In genomic region chr5:150502106-150502505, GRCh38 we compare ENCODE assay signal across 16 cellular contexts. TPM values are rescaled to one million over a fixed set of nuclear protein-coding genes. Genes with fewer than 3 reads are reported as not detected.
A peak's percentile ranks its signal among the peaks of the same experiment; 100 is the strongest.
DNase-seq lines count a peak whose midpoint lies in the region; ATAC-seq, FAIRE-seq and TF ChIP-seq lines count a peak whose summit lies in the region.
"Had no signal": no experiment of that assay in that cellular context is flagged by ENCODE, and none has a peak within 500 bp of the region (broad histone marks: within the 10 kb centered on the region; RNA-seq: fewer than 3 reads in every experiment).

No MANE protein-coding gene starts in this region.

- no peak for TF ChIP-seq RAD21 in A549 (conservative IDR thresholded peaks at IDR 0.05 in 1 of 2, IDR thresholded peaks at IDR 0.05 in 1 of 2)

- H3K4me3 ChIP-seq in A549 (no peak overlapping the region), Panc1 (ENCODE audit: low read depth in 2 of 2, low read length in 2 of 2) (no peak overlapping the region), neutrophil (ENCODE audit: low read depth in 1 of 2, low read length in 1 of 2) (no peak overlapping the region), uterus (no peak overlapping the region)
- H3K4me3 ChIP-seq in CD4-positive, alpha-beta memory T cell (ENCODE audit: low read length in 2 of 2): no peak overlapping the region
- H3K4me3 ChIP-seq: GM12878 had no signal

- peaks cover 82% of the 10 kb centered on the region for H3K4me1 ChIP-seq in A549
- peaks cover 88% of the 10 kb centered on the region for H3K4me1 ChIP-seq in Panc1 (ENCODE audit: control insufficient read depth, insufficient read depth, low read length)
- H3K4me1 ChIP-seq in neutrophil (ENCODE audit: control insufficient read depth in 1 of 2, insufficient read depth in 1 of 2, low read depth in 1 of 2, low read length in 1 of 2): peaks cover 38 to 47% of the 10 kb centered on the region in 2 experiments
- peaks cover 0 to 34% of the 10 kb centered on the region in 2 donors for H3K4me1 ChIP-seq in uterus
- H3K4me1 ChIP-seq in CD4-positive, alpha-beta memory T cell (ENCODE audit: insufficient read depth, low read length): no peaks in the 10 kb centered on the region

- no peaks in the 10 kb centered on the region for H3K27me3 Mint-ChIP-seq in CD4-positive, alpha-beta memory T cell
- H3K27me3 Mint-ChIP-seq: stimulated activated naive CD8-positive, alpha-beta T cell treated with anti-CD3 and anti-CD28 coated beads, Interleukin-15, amount 100 ng/mL, for 72 hours had no signal

- H3K27me3 ChIP-seq in Panc1 (ENCODE audit: control insufficient read depth, insufficient read depth, low read length) (no peaks in the 10 kb centered on the region), neutrophil (no peaks in the 10 kb centered on the region), uterus (no peaks in the 10 kb centered on the region)
- H3K27me3 ChIP-seq in CD4-positive, alpha-beta memory T cell (ENCODE audit: insufficient read depth, low read length): no peaks in the 10 kb centered on the region

- no peaks in the 10 kb centered on the region for H3K9me3 Mint-ChIP-seq in CD4-positive, alpha-beta memory T cell
- H3K9me3 Mint-ChIP-seq: stimulated activated naive CD8-positive, alpha-beta T cell treated with anti-CD3 and anti-CD28 coated beads, Interleukin-15, amount 100 ng/mL, for 72 hours had no signal

- no peak overlapping the region for H3K27ac Mint-ChIP-seq in CD4-positive, alpha-beta memory T cell
- H3K27ac Mint-ChIP-seq: stimulated activated naive CD8-positive, alpha-beta T cell treated with anti-CD3 and anti-CD28 coated beads, Interleukin-15, amount 100 ng/mL, for 72 hours had no signal

- FAIRE-seq in A549 (lab: Jason Lieb, UNC): no peak
- FAIRE-seq: GM12878, islet of Langerhans had no signal

- H3K36me3 Mint-ChIP-seq in CD4-positive, alpha-beta memory T cell: no peaks in the 10 kb centered on the region

- TF ChIP-seq EP300 in A549 (IDR thresholded peaks at IDR 0.05): no peak

- TF ChIP-seq POLR2A in A549 (IDR thresholded peaks at IDR 0.05; ENCODE audit: low read length) (no peak), uterus (IDR thresholded peaks at IDR 0.05) (no peak)

- ATAC-seq in A549: no peak
- ATAC-seq in Panc1: no peak
- ATAC-seq: GM12878; stimulated activated naive CD8-positive, alpha-beta T cell treated with anti-CD3 and anti-CD28 coated beads, Interleukin-15, amount 100 ng/mL, for 72 hours had no signal

- POLR2A ChIA-PET in A549 (lab: Yijun Ruan, JAX) (no interaction called here), Panc1 (lab: Charles Lee) (interaction anchor here (0.6 kb wide), 1 partner anchor 9 kb away, joined by 10 read pairs; no protein-coding TSS in a partner anchor)
- POLR2A ChIA-PET in CD4-positive, alpha-beta memory T cell (lab: Charles Lee; ENCODE audit: partially characterized antibody): no interaction called here

- H3K9me3 ChIP-seq in A549: no peaks in the 10 kb centered on the region
- no peaks in the 10 kb centered on the region for H3K9me3 ChIP-seq in Panc1 (ENCODE audit: control insufficient read depth, insufficient read depth, low read depth, low read length)
- H3K9me3 ChIP-seq in neutrophil: no peaks in the 10 kb centered on the region
- no peaks in the 10 kb centered on the region for H3K9me3 ChIP-seq in uterus
- no peaks in the 10 kb centered on the region for H3K9me3 ChIP-seq in CD4-positive, alpha-beta memory T cell (ENCODE audit: control insufficient read depth in 1 of 2, low read length in 2 of 2)

- peak overlapping the region; percentile 31 to 74; a peak in 4 of 6 replicates for H3K27ac ChIP-seq in A549
- H3K27ac ChIP-seq in Panc1 (ENCODE audit: low read length): peak overlapping the region; percentile 93
- peak overlapping the region; percentile 65 for H3K27ac ChIP-seq in epithelial cell of prostate
- H3K27ac ChIP-seq in neutrophil: peak overlapping the region; percentile 41
- H3K27ac ChIP-seq in uterus: no peak overlapping the region
- H3K27ac ChIP-seq in CD4-positive, alpha-beta memory T cell (ENCODE audit: low read depth, low read length): no peak overlapping the region

- H3K4me1 Mint-ChIP-seq in CD4-positive, alpha-beta memory T cell: no peaks in the 10 kb centered on the region
- H3K4me1 Mint-ChIP-seq: stimulated activated naive CD8-positive, alpha-beta T cell treated with anti-CD3 and anti-CD28 coated beads, Interleukin-15, amount 100 ng/mL, for 72 hours had no signal

- CTCF ChIA-PET in A549 (lab: Yijun Ruan, JAX): interaction anchor here (0.8 to 33.5 kb wide), 6 partner anchors 9 to 53 kb away, joined by 3 to 439 read pairs (median 4); partner anchors contain the start of gene NDST1
- CTCF ChIA-PET in Panc1 (lab: Charles Lee): no interaction called here
- CTCF ChIA-PET in CD4-positive, alpha-beta memory T cell (lab: Charles Lee; ENCODE audit: partially characterized antibody): interaction anchor here (0.6 kb wide), 1 partner anchor 417 kb away, joined by 3 read pairs; no protein-coding TSS in a partner anchor

- H3K36me3 ChIP-seq in Panc1 (ENCODE audit: control insufficient read depth, insufficient read depth, low read length): no peaks in the 10 kb centered on the region
- peaks cover 74% of the 10 kb centered on the region for H3K36me3 ChIP-seq in neutrophil
- no peaks in the 10 kb centered on the region for H3K36me3 ChIP-seq in uterus
- H3K36me3 ChIP-seq in CD4-positive, alpha-beta memory T cell (ENCODE audit: insufficient read depth, low read length): no peaks in the 10 kb centered on the region

- BruUV-seq in Panc1 (replicated peaks; lab: Mats Ljungman, UMichigan): no TSS peak

- TF ChIP-seq CTCF in A549 (IDR thresholded peaks at IDR 0.05) (no peak), Panc1 (IDR thresholded peaks at IDR 0.05) (no peak), neutrophil (IDR thresholded peaks at IDR 0.05) (no peak), uterus (IDR thresholded peaks at IDR 0.05) (no peak)

- in situ Hi-C loops in Panc1 (cut with HindIII; ENCODE audit: low pct_unique_long_range_greater_than_20kb, low sequenced_read_pairs): no loop called here

- H3K4me2 ChIP-seq in A549: peak overlapping the region; percentile 29

- DNase-seq in A549 (ENCODE audit: low read depth in 1 of 2, low spot score in 1 of 2) (no peak), Panc1 (ENCODE audit: low read depth, low spot score) (no peak), epithelial cell of prostate (ENCODE audit: low read depth, low spot score) (no peak), Kasumi-1 (lab: John Stamatoyannopoulos, UW) (no peak), uterus (no peak)
- no peak for DNase-seq in activated CD4-positive, alpha-beta T cell treated with anti-CD3 and anti-CD28 coated beads for 4 hours
- no peak for DNase-seq in CD4-positive, alpha-beta memory T cell
- DNase-seq: activated T-cell treated with anti-CD3 and anti-CD28 coated beads, Interleukin-2, amount 50 U/mL, for 1 hour; DMS153; erythroblast; MM.1S; NCI-H2227 treated with DMSO at 0.1 percent for 48 hours; stimulated activated naive CD8-positive, alpha-beta T cell treated with anti-CD3 and anti-CD28 coated beads, Interleukin-15, amount 100 ng/mL, for 72 hours had no signal

- intact Hi-C loops in Panc1 (cut with micrococcal nuclease; ENCODE audit: unreplicated experiment): no loop called here
- intact Hi-C loops in uterus (cut with DNase I; ENCODE audit: low total_unique reads): no loop called here
- intact Hi-C loops in CD4-positive, alpha-beta memory T cell (cut with micrococcal nuclease): no loop called here

- WGBS in A549 (ENCODE audit: missing lambda C conversion rate): 66% methylated on average over 8 of the region's 8 CpGs

- H3K4me3 Mint-ChIP-seq in CD4-positive, alpha-beta memory T cell: no peak overlapping the region
- H3K4me3 Mint-ChIP-seq: stimulated activated naive CD8-positive, alpha-beta T cell treated with anti-CD3 and anti-CD28 coated beads, Interleukin-15, amount 100 ng/mL, for 72 hours had no signal

TF ChIP-seq in A549, 52 proteins besides CTCF, POLR2A, EP300 and RAD21 (continues in another document):
- TF ChIP-seq ELK1 (IDR thresholded peaks at IDR 0.05; ENCODE audit: low read depth, low read length) (no peak), MAX (IDR thresholded peaks at IDR 0.05) (no peak), CHD4 (IDR thresholded peaks at IDR 0.05; ENCODE audit: borderline replicate concordance) (no peak), FOXS1 (CRISPR knock-in tag; IDR thresholded peaks at IDR 0.05) (no peak), JUNB (IDR thresholded peaks at IDR 0.05) (no peak), SREBF2 (IDR thresholded peaks at IDR 0.05) (no peak)

RNA-seq across cellular contexts. Expression of gene NDST1, which starts 5.8 kb away (rescaled TPM):
- polyA plus RNA-seq in A549 (2011; rRNA removed) (24.4 and 27.7 TPM in 2 replicates), A549 (2017; fragmentation: RNase III; extraction: RNeasy Plus Mini Kit Qiagen cat#74134 plus additional on column Dnase treatment) (50.8 to 59.7 TPM (median 55.8 TPM) in 3 replicates)
- 28.2 and 45.6 TPM in 2 replicates for polyA plus RNA-seq in A549 (2012; cell fraction: cytosol; rRNA removed)
- polyA plus RNA-seq in A549 (2012; cell fraction: nucleus; rRNA removed): 70.2 and 91.2 TPM in 2 replicates
- polyA minus RNA-seq in A549 (2011; rRNA and poly(A)+ RNA removed): 37.2 and 50.7 TPM in 2 replicates
- total RNA-seq in Panc1 (2021; ENCODE audit: unreplicated experiment) (142 TPM), uterus (10 to 100 TPM; 10.9 to 86.0 (median 42.5) TPM)
- polyA plus RNA-seq in Panc1 (2012; ENCODE audit: insufficient read length): 80.5 TPM
- under 1 TPM; 0.35 to 0.64 TPM for total RNA-seq in CD4-positive, alpha-beta memory T cell
- under 1 TPM in 1 of 2 donors, not detected in 1; 0.29 TPM for polyA plus RNA-seq in CD4-positive, alpha-beta memory T cell

RNA-seq across cellular contexts. Expression of gene RPS14, which starts 52.6 kb away (rescaled TPM):
- polyA plus RNA-seq in A549 (2011; rRNA removed) (3,799 and 4,312 TPM in 2 replicates), A549 (2017; fragmentation: RNase III; extraction: RNeasy Plus Mini Kit Qiagen cat#74134 plus additional on column Dnase treatment) (3,127 to 3,794 TPM (median 3,716 TPM) in 3 replicates)
- polyA plus RNA-seq in A549 (2012; cell fraction: cytosol; rRNA removed): 5,803 and 7,483 TPM in 2 replicates
- 1,682 and 2,988 TPM in 2 replicates for polyA plus RNA-seq in A549 (2012; cell fraction: nucleus; rRNA removed)
- 949 and 1,168 TPM in 2 replicates for polyA minus RNA-seq in A549 (2011; rRNA and poly(A)+ RNA removed)
- total RNA-seq in Panc1 (2021; ENCODE audit: unreplicated experiment) (1,959 TPM), uterus (over 10,000 TPM in 1 of 4 donors, 1,000 to 10,000 TPM in 3; 2,445 to 12,361 (median 6,046) TPM)
- 1,891 TPM for polyA plus RNA-seq in Panc1 (2012; ENCODE audit: insufficient read length)
- total RNA-seq in CD4-positive, alpha-beta memory T cell: 1,000 to 10,000 TPM; 5,260 to 5,575 TPM
- 1,000 to 10,000 TPM; 7,865 to 9,996 TPM for polyA plus RNA-seq in CD4-positive, alpha-beta memory T cell

Comparison
In these comparisons a context has a peak if more than half of its experiments do, and no peak if none do; other contexts are left out.
1. H3K27ac ChIP-seq: peak in A549 (2 of 2), Panc1 (single experiment), epithelial cell of prostate (single experiment) and neutrophil (single experiment); none in uterus (0 of 2) and CD4-positive, alpha-beta memory T cell (single experiment).
2. RNA of gene NDST1, which starts 5.8 kb away (total RNA-seq): 142 TPM in Panc1 (single experiment) and 10.9 to 86.0 TPM in uterus; 0.35 to 0.64 TPM in CD4-positive, alpha-beta memory T cell; every median in the first group is over 4 times any median in the second.